Comparison of ENCODE assay signal across 9 cellular contexts in the genomic region with DNA sequence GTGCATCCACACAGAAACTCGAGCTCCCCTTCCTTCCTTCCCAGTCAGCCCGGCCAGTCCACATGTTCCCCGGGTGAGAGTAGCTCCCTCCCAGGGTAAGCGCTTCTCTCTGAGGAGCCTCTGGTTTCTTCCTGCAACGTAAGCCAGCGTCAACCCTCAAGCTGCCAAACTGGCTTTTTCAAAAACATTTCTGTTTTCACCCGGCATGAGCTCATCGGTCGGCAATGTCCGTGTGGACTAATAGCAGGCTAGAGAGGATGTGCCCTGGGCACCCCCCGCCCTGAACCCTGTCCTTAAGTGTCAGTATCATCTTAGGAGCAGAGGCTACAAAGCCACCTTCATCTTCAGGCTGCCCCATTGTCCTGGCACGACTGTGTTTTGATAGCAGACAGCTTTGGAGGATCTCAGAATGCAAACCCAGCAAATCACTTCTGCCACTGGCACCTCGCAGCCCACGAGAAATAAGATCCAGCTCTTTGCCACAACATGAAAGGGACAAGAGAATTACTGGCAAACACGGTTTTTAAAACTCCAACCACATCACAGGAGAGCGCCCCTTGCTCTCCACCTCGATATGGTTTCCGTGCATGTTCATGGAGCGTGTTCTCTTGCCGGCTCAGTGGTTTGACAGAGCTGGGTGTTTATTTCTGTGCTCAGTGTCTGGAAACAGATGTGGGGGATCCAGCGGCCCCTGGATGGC. TPM values are rescaled to one million over a fixed set of nuclear protein-coding genes. Genes with fewer than 3 reads are reported as not detected.
A peak's percentile ranks its signal among the peaks of the same experiment; 100 is the strongest.
DNase-seq lines count a peak whose midpoint lies in the region; TF ChIP-seq lines count a peak whose summit lies in the region.
"Had no signal": no experiment of that assay in that cellular context is flagged by ENCODE, and none has a peak within 500 bp of the region (broad histone marks: within the 10 kb centered on the region; RNA-seq: fewer than 3 reads in every experiment).

No MANE protein-coding gene starts in this region.

- POLR2A ChIA-PET in CD4-positive, alpha-beta memory T cell (lab: Charles Lee; ENCODE audit: partially characterized antibody): no interaction called here

- H3K4me3 ChIP-seq in MG63 (no peak overlapping the region), esophagus squamous epithelium (peak overlapping the region in 1 of 4 donors; percentile 12), mesodermal cell (ENCODE audit: extremely low read depth, insufficient read depth, low read length, poor library complexity, severe bottlenecking) (no peak overlapping the region), uterus (no peak overlapping the region)
- no peak overlapping the region for H3K4me3 ChIP-seq in CD4-positive, alpha-beta memory T cell (ENCODE audit: low read length in 2 of 2)

- DNase-seq in MG63 (peak; percentile 86), esophagus squamous epithelium (lab: John Stamatoyannopoulos, UW) (no peak), uterus (peak; percentile 70 to 79), GM19238 (ENCODE audit: insufficient read length, low spot score) (no peak), T-helper 1 cell (no peak)
- DNase-seq in CD4-positive, alpha-beta memory T cell: no peak
- DNase-seq: activated gamma-delta T cell treated with Interleukin-2 at 50 U/mL for 16 hours, NCI-H187 had no signal

- H3K9me3 ChIP-seq in MG63 (no peaks in the 10 kb centered on the region), esophagus squamous epithelium (no peaks in the 10 kb centered on the region), mesodermal cell (ENCODE audit: control insufficient read depth, low read length) (no peaks in the 10 kb centered on the region), uterus (no peaks in the 10 kb centered on the region)
- H3K9me3 ChIP-seq in CD4-positive, alpha-beta memory T cell (ENCODE audit: control insufficient read depth in 1 of 2, low read length in 2 of 2): no peaks in the 10 kb centered on the region

- intact Hi-C loops in esophagus squamous epithelium (cut with DNase I): no loop called here
- intact Hi-C loops in uterus (cut with DNase I; ENCODE audit: low total_unique reads): no loop called here
- intact Hi-C loops in CD4-positive, alpha-beta memory T cell (cut with micrococcal nuclease): no loop called here

- no peak for TF ChIP-seq CTCF in esophagus squamous epithelium (IDR thresholded peaks at IDR 0.05)
- TF ChIP-seq CTCF in uterus (IDR thresholded peaks at IDR 0.05): no peak

- no peaks in the 10 kb centered on the region for H3K36me3 Mint-ChIP-seq in CD4-positive, alpha-beta memory T cell

- H3K27me3 ChIP-seq in MG63 (no peaks in the 10 kb centered on the region), esophagus squamous epithelium (peaks cover 0 to 23% (median 0%) of the 10 kb centered on the region in 4 donors), uterus (no peaks in the 10 kb centered on the region)
- H3K27me3 ChIP-seq in CD4-positive, alpha-beta memory T cell (ENCODE audit: insufficient read depth, low read length): peaks cover 8% of the 10 kb centered on the region

- 40 to 41% methylated on average over 15 to 21 of the region's 21 CpGs for WGBS in esophagus squamous epithelium, 2 donors
- WGBS in mesodermal cell (ENCODE audit: insufficient coverage in 2 of 2), 2 experiments: 65 to 83% methylated on average over 16 to 19 of the region's 21 CpGs

- peaks cover 98% of the 10 kb centered on the region for H3K36me3 ChIP-seq in MG63
- peaks cover 0 to 5% (median 0%) of the 10 kb centered on the region in 3 donors for H3K36me3 ChIP-seq in esophagus squamous epithelium
- no peaks in the 10 kb centered on the region for H3K36me3 ChIP-seq in mesodermal cell (ENCODE audit: control insufficient read depth, insufficient read depth, low read length)
- no peaks in the 10 kb centered on the region for H3K36me3 ChIP-seq in uterus
- H3K36me3 ChIP-seq in CD4-positive, alpha-beta memory T cell (ENCODE audit: insufficient read depth, low read length): no peaks in the 10 kb centered on the region

- H3K27ac Mint-ChIP-seq in CD4-positive, alpha-beta memory T cell: no peak overlapping the region

- no peak overlapping the region for H3K4me3 Mint-ChIP-seq in CD4-positive, alpha-beta memory T cell

- CTCF ChIA-PET in CD4-positive, alpha-beta memory T cell (lab: Charles Lee; ENCODE audit: partially characterized antibody): interaction anchor here (1.7 kb wide), 1 partner anchor 117 kb away, joined by 5 read pairs; no protein-coding TSS in a partner anchor

- H3K4me1 Mint-ChIP-seq in CD4-positive, alpha-beta memory T cell: peaks cover 0 to 4% (median 0%) of the 10 kb centered on the region in 4 donors

- H3K27me3 Mint-ChIP-seq in CD4-positive, alpha-beta memory T cell: peaks cover 42 to 49% of the 10 kb centered on the region in 2 donors

- TF ChIP-seq POLR2A in esophagus squamous epithelium (IDR thresholded peaks at IDR 0.05): no peak
- TF ChIP-seq POLR2A in uterus (IDR thresholded peaks at IDR 0.05): peak in 1 of 2 donors; percentile 36

- peak overlapping the region; percentile 59 to 82 (median 65) for H3K27ac ChIP-seq in esophagus squamous epithelium
- H3K27ac ChIP-seq in mesodermal cell (ENCODE audit: low read depth, low read length, severe bottlenecking): peak overlapping the region; percentile 53
- H3K27ac ChIP-seq in uterus: peak overlapping the region; percentile 49 to 51
- no peak overlapping the region for H3K27ac ChIP-seq in CD4-positive, alpha-beta memory T cell (ENCODE audit: low read depth, low read length)

- H3K4me1 ChIP-seq in esophagus squamous epithelium: peaks cover 4 to 28% (median 5%) of the 10 kb centered on the region in 3 donors
- H3K4me1 ChIP-seq in mesodermal cell (ENCODE audit: control insufficient read depth, insufficient read depth, low read length, poor library complexity, severe bottlenecking): peaks cover 33% of the 10 kb centered on the region
- H3K4me1 ChIP-seq in uterus: no peaks in the 10 kb centered on the region
- no peaks in the 10 kb centered on the region for H3K4me1 ChIP-seq in CD4-positive, alpha-beta memory T cell (ENCODE audit: insufficient read depth, low read length)

- H3K9me3 Mint-ChIP-seq in CD4-positive, alpha-beta memory T cell: no peaks in the 10 kb centered on the region

RNA-seq across cellular contexts. Expression of a gene that starts 9.9 kb away (rescaled TPM):
- 879 and 1,090 TPM in 2 replicates for total RNA-seq in MG63 (2014; rRNA removed; shearing (Covaris generic); ENCODE audit: low replicate concordance)
- 10 to 100 TPM; 31.9 to 63.0 (median 38.1) TPM for total RNA-seq in esophagus squamous epithelium
- polyA plus RNA-seq in mesodermal cell (2013, experiment 1 of 2): 2.2 TPM
- 1.5 TPM for polyA plus RNA-seq in mesodermal cell (2013, experiment 2 of 2)
- 10 to 100 TPM; 15.6 to 55.2 (median 26.4) TPM for total RNA-seq in uterus
- total RNA-seq in CD4-positive, alpha-beta memory T cell: not detected
- polyA plus RNA-seq in CD4-positive, alpha-beta memory T cell: not detected

RNA-seq across cellular contexts. Expression of a gene that starts 29.6 kb away (rescaled TPM):
- total RNA-seq in MG63 (2014; rRNA removed; shearing (Covaris generic); ENCODE audit: low replicate concordance): 4.4 and 10.4 TPM in 2 replicates
- total RNA-seq in esophagus squamous epithelium (10 to 100 TPM in 2 of 4 donors, 1 to 10 TPM in 2; 5.7 to 12.0 (median 10.0) TPM), uterus (10 to 100 TPM in 2 of 4 donors, 1 to 10 TPM in 2; 2.6 to 36.6 (median 13.1) TPM)
- polyA plus RNA-seq in mesodermal cell (2013, experiment 1 of 2): 0.59 TPM
- 0.76 TPM for polyA plus RNA-seq in mesodermal cell (2013, experiment 2 of 2)
- under 1 TPM; 0.53 to 0.58 TPM for total RNA-seq in CD4-positive, alpha-beta memory T cell
- under 1 TPM in 1 of 2 donors, not detected in 1; 0.50 TPM for polyA plus RNA-seq in CD4-positive, alpha-beta memory T cell

Comparison
In these comparisons a context has a peak if more than half of its experiments do, and no peak if none do; other contexts are left out.
1. DNase-seq: peak in MG63 (single experiment) and uterus (2 of 2); none in esophagus squamous epithelium (single experiment), GM19238 (single experiment), T-helper 1 cell (0 of 5) and CD4-positive, alpha-beta memory T cell (0 of 5).
2. RNA of a gene that starts 9.9 kb away (total RNA-seq): 879 to 1,090 TPM in MG63, 31.9 to 63.0 TPM in esophagus squamous epithelium and 15.6 to 55.2 TPM in uterus; not detected in CD4-positive, alpha-beta memory T cell; every median in the first group is over 10 times any median in the second.